ENCODE assay signal across 25 cellular contexts in genomic region chr3:104787306-104787705, GRCh38.
"Had no signal": no experiment of that assay in that cellular context is flagged by ENCODE, and none has a peak within 500 bp of the region (broad histone marks: within the 10 kb centered on the region; RNA-seq: fewer than 3 reads in every experiment).

No MANE protein-coding gene starts in this region.

- H3K9me3 Mint-ChIP-seq: activated CD4-positive, alpha-beta memory T cell treated with anti-CD3 and anti-CD28 coated beads for 36 hours; activated CD4-positive, alpha-beta T cell treated with anti-CD3 and anti-CD28 coated beads, Interleukin-2, amount 10 ng/mL, durations not matched to agents 24 days and 14 days; activated naive CD4-positive, alpha-beta T cell treated with anti-CD3 and anti-CD28 coated beads, Interleukin-2, amount 10 ng/mL, durations not matched to agents 7 days and 5 days; dendritic cell treated with granulocyte-macrophage colony-stimulating factor and Interleukin-4, amounts not matched to agents 40 ng/mL and 50 ng/mL, for 4 days; T-cell; T-helper 1 cell treated with Interleukin-12 subunit alpha and Interleukin-12 subunit beta and Interleukin-4 antibody, amounts not matched to agents 30 μg/mL and 1 μg/mL, for 36 hours had no signal

- H3K27me3 Mint-ChIP-seq: activated CD4-positive, alpha-beta T cell treated with anti-CD3 and anti-CD28 coated beads for 36 hours; activated CD4-positive, alpha-beta T cell treated with anti-CD3 and anti-CD28 coated beads, Interleukin-2, amount 10 ng/mL, durations not matched to agents 24 days and 14 days; activated CD8-positive, alpha-beta memory T cell treated with anti-CD3 and anti-CD28 coated beads, Interleukin-2, amount 10 ng/mL, durations not matched to agents 7 days and 5 days; activated naive CD8-positive, alpha-beta T cell; central memory CD8-positive, alpha-beta T cell; dendritic cell treated with granulocyte-macrophage colony-stimulating factor and Interleukin-4, amounts not matched to agents 40 ng/mL and 50 ng/mL, for 4 days; T-cell had no signal

- ATAC-seq: activated CD4-positive, alpha-beta T cell treated with anti-CD3 and anti-CD28 coated beads for 36 hours; activated CD8-positive, alpha-beta memory T cell treated with anti-CD3 and anti-CD28 coated beads, Interleukin-2, amount 10 ng/mL, durations not matched to agents 7 days and 5 days; activated CD8-positive, alpha-beta T cell treated with anti-CD3 and anti-CD28 coated beads, Interleukin-2, amount 10 ng/mL, durations not matched to agents 7 days and 5 days; heart left ventricle; T-cell had no signal

- H3K4me3 Mint-ChIP-seq: activated CD4-positive, alpha-beta memory T cell treated with anti-CD3 and anti-CD28 coated beads for 36 hours; activated CD4-positive, alpha-beta T cell treated with anti-CD3 and anti-CD28 coated beads for 36 hours; activated CD4-positive, alpha-beta T cell treated with anti-CD3 and anti-CD28 coated beads, Interleukin-2, amount 10 ng/mL, durations not matched to agents 24 days and 14 days; activated CD8-positive, alpha-beta memory T cell treated with anti-CD3 and anti-CD28 coated beads, Interleukin-2, amount 10 ng/mL, durations not matched to agents 7 days and 5 days; activated CD8-positive, alpha-beta T cell treated with anti-CD3 and anti-CD28 coated beads, Interleukin-2, amount 10 ng/mL, durations not matched to agents 7 days and 5 days; activated naive CD4-positive, alpha-beta T cell treated with anti-CD3 and anti-CD28 coated beads, Interleukin-2, amount 10 ng/mL, durations not matched to agents 7 days and 5 days; activated naive CD8-positive, alpha-beta T cell; central memory CD8-positive, alpha-beta T cell; dendritic cell treated with granulocyte-macrophage colony-stimulating factor and Interleukin-4, amounts not matched to agents 40 ng/mL and 50 ng/mL, for 4 days; T-cell; T-helper 1 cell treated with Interleukin-12 subunit alpha and Interleukin-12 subunit beta and Interleukin-4 antibody, amounts not matched to agents 30 μg/mL and 1 μg/mL, for 36 hours had no signal

- H3K27ac Mint-ChIP-seq: activated CD4-positive, alpha-beta memory T cell treated with anti-CD3 and anti-CD28 coated beads for 36 hours; activated CD4-positive, alpha-beta T cell treated with anti-CD3 and anti-CD28 coated beads for 36 hours; activated CD4-positive, alpha-beta T cell treated with anti-CD3 and anti-CD28 coated beads, Interleukin-2, amount 10 ng/mL, durations not matched to agents 24 days and 14 days; activated CD8-positive, alpha-beta memory T cell treated with anti-CD3 and anti-CD28 coated beads, Interleukin-2, amount 10 ng/mL, durations not matched to agents 7 days and 5 days; activated CD8-positive, alpha-beta T cell treated with anti-CD3 and anti-CD28 coated beads, Interleukin-2, amount 10 ng/mL, durations not matched to agents 7 days and 5 days; activated naive CD4-positive, alpha-beta T cell treated with anti-CD3 and anti-CD28 coated beads, Interleukin-2, amount 10 ng/mL, durations not matched to agents 7 days and 5 days; activated naive CD8-positive, alpha-beta T cell; dendritic cell treated with granulocyte-macrophage colony-stimulating factor and Interleukin-4, amounts not matched to agents 40 ng/mL and 50 ng/mL, for 4 days; T-cell; T-helper 1 cell treated with Interleukin-12 subunit alpha and Interleukin-12 subunit beta and Interleukin-4 antibody, amounts not matched to agents 30 μg/mL and 1 μg/mL, for 36 hours had no signal

- H3K4me1 Mint-ChIP-seq: activated CD4-positive, alpha-beta T cell treated with anti-CD3 and anti-CD28 coated beads for 36 hours; activated CD4-positive, alpha-beta T cell treated with anti-CD3 and anti-CD28 coated beads, Interleukin-2, amount 10 ng/mL, durations not matched to agents 24 days and 14 days; activated CD8-positive, alpha-beta memory T cell treated with anti-CD3 and anti-CD28 coated beads, Interleukin-2, amount 10 ng/mL, durations not matched to agents 7 days and 5 days; activated naive CD4-positive, alpha-beta T cell treated with anti-CD3 and anti-CD28 coated beads, Interleukin-2, amount 10 ng/mL, durations not matched to agents 7 days and 5 days; central memory CD8-positive, alpha-beta T cell; T-cell had no signal

- H3K36me3 Mint-ChIP-seq: activated CD4-positive, alpha-beta memory T cell treated with anti-CD3 and anti-CD28 coated beads for 36 hours; activated CD8-positive, alpha-beta memory T cell treated with anti-CD3 and anti-CD28 coated beads, Interleukin-2, amount 10 ng/mL, durations not matched to agents 7 days and 5 days; activated naive CD4-positive, alpha-beta T cell treated with anti-CD3 and anti-CD28 coated beads, Interleukin-2, amount 10 ng/mL, durations not matched to agents 7 days and 5 days; activated naive CD8-positive, alpha-beta T cell; T-cell had no signal

- DNase-seq: activated CD4-positive, alpha-beta memory T cell treated with anti-CD3 and anti-CD28 coated beads for 36 hours; activated CD4-positive, alpha-beta T cell treated with anti-CD3 and anti-CD28 coated beads for 36 hours; activated CD4-positive, alpha-beta T cell treated with anti-CD3 and anti-CD28 coated beads, Interleukin-2, amount 10 ng/mL, durations not matched to agents 24 days and 14 days; activated CD4-positive, CD25-positive, alpha-beta regulatory T cell; activated CD4-positive, CD25-positive, alpha-beta regulatory T cell treated with anti-CD3 and anti-CD28 coated beads, Interleukin-2, amount 50 U/mL, for 72 hours; activated CD8-positive, alpha-beta memory T cell treated with anti-CD3 and anti-CD28 coated beads, Interleukin-2, amount 10 ng/mL, durations not matched to agents 7 days and 5 days; activated CD8-positive, alpha-beta memory T cell treated with anti-CD3 and anti-CD28 coated beads, Interleukin-2, amount 50 U/mL, for 4 hours; activated CD8-positive, alpha-beta T cell treated with anti-CD3 and anti-CD28 coated beads, Interleukin-2, amount 10 ng/mL, durations not matched to agents 7 days and 5 days; activated gamma-delta T cell; activated naive CD4-positive, alpha-beta T cell; activated naive CD4-positive, alpha-beta T cell treated with anti-CD3 and anti-CD28 coated beads, Interleukin-2, amount 10 ng/mL, durations not matched to agents 7 days and 5 days; activated T-cell treated with anti-CD3 and anti-CD28 coated beads, Interleukin-2, amount 50 U/mL, for 1 hour; activated T-cell treated with anti-CD3 and anti-CD28 coated beads, Interleukin-2, amount 50 U/mL, for 48 hours; amniotic stem cell; anterior cingulate cortex; brain microvascular endothelial cell; effector CD4-positive, alpha-beta T cell; esophagus squamous epithelium; glutamatergic neuron; heart left ventricle; T-cell had no signal
